1 cellular context compared by ENCODE assay signal in the genomic region with DNA sequence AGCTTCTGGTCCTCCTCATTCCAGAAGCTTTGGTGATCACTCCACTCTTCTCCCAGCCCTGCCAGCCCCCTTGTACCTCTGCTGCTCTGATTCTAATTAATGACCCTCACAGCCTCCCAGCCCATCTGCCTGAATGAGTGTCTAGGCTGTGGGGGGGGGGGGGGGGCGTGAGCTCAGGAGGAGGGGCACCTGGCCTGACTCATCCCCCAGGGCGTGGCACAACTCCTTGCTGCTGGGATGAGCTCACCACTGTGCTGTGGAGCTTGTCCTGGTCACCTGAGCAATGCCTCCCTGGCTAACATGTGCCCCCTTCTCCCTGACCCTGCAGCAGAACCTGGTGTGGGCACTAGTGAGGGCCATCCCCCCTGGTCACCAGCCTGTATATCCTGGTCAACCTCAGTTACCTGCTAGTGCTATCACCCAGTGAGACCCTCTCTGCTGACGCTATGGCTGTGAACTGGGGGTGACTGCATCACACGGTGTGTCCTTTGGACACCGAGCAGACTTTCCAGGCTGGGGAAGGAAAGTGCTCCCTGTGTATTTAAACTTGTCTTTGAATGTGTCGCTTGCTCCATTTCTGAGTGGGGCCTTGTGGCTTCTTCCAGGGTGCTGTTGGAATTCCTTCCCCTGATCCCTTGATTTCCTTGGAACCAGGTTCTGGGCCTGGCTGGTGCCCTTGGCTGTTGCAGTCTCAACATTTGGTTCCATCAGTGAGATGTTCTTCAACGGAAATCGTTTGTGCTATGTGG.
A peak's percentile ranks its signal among the peaks of the same experiment; 100 is the strongest.
TF ChIP-seq lines count a peak whose summit lies in the region.

No MANE protein-coding gene starts in this region.

TF ChIP-seq in HepG2, 621 proteins besides CTCF, POLR2A, EP300 and RAD21:
- TF ChIP-seq BHLHE40 (IDR thresholded peaks at IDR 0.05; ENCODE audit: low read length) (0 out of 2 replicates have a peak, but pooled peaks have one; percentile 27), ZNF607 (CRISPR knock-in tag; IDR thresholded peaks at IDR 0.05; ENCODE audit: borderline replicate concordance) (no peak), ZNF280D (CRISPR knock-in tag; IDR thresholded peaks at IDR 0.05) (no peak), FOSL2 (CRISPR knock-in tag; IDR thresholded peaks at IDR 0.05) (peak; percentile 73), SALL2 (CRISPR knock-in tag; IDR thresholded peaks at IDR 0.05) (0 out of 2 replicates have a peak, but pooled peaks have one; percentile 24), GRHL1 (CRISPR knock-in tag; conservative IDR thresholded peaks at IDR 0.05) (no peak), ZFY (CRISPR knock-in tag; IDR thresholded peaks at IDR 0.05) (peak; percentile 28; the same call in 1 of the 2 replicates), RFXAP (CRISPR knock-in tag; IDR thresholded peaks at IDR 0.05; ENCODE audit: borderline replicate concordance) (no peak)
- TF ChIP-seq, protein P1, sequence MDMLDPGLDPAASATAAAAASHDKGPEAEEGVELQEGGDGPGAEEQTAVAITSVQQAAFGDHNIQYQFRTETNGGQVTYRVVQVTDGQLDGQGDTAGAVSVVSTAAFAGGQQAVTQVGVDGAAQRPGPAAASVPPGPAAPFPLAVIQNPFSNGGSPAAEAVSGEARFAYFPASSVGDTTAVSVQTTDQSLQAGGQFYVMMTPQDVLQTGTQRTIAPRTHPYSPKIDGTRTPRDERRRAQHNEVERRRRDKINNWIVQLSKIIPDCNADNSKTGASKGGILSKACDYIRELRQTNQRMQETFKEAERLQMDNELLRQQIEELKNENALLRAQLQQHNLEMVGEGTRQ (IDR thresholded peaks at IDR 0.05; ENCODE audit: low read depth, low read length) = peak; percentile 26; the same call in 1 of the 2 replicates
- TF ChIP-seq, protein P1 (CRISPR knock-in tag; IDR thresholded peaks at IDR 0.05; ENCODE audit: borderline replicate concordance) = no peak
